ENCODE assay signal across 17 cellular contexts in genomic region chr4:155672342-155672741, GRCh38. TPM values are rescaled to one million over a fixed set of nuclear protein-coding genes. Genes with fewer than 3 reads are reported as not detected.
"Had no signal": no experiment of that assay in that cellular context is flagged by ENCODE, and none has a peak within 500 bp of the region (broad histone marks: within the 10 kb centered on the region; RNA-seq: fewer than 3 reads in every experiment).

No MANE protein-coding gene starts in this region.

- H3K9me3 Mint-ChIP-seq: activated CD8-positive, alpha-beta T cell treated with anti-CD3 and anti-CD28 coated beads for 36 hours; activated T-cell treated with anti-CD3 and anti-CD28 coated beads, Interleukin-2, amount 50 U/mL, for 4 hours; neural crest cell; stimulated activated naive B cell treated with anti-CD40 and anti-IgM and Interleukin-4, amounts not matched to agents 10 μg/mL and 1 μg/mL and 100 μg/mL, for 72 hours; T-helper 1 cell treated with Interleukin-12 subunit alpha and Interleukin-12 subunit beta and Interleukin-4 antibody, amounts not matched to agents 30 μg/mL and 1 μg/mL, for 36 hours had no signal

- H3K36me3 ChIP-seq: colonic mucosa, esophagus squamous epithelium, transverse colon had no signal

- DNase-seq: activated CD4-positive, alpha-beta T cell treated with anti-CD3 and anti-CD28 coated beads for 4 hours; activated CD8-positive, alpha-beta T cell treated with anti-CD3 and anti-CD28 coated beads for 36 hours; activated effector memory CD4-positive, alpha-beta T cell treated with Interleukin-2 at 50 U/mL for 16 hours; activated T-cell treated with anti-CD3 and anti-CD28 coated beads, Interleukin-2, amount 50 U/mL, for 4 hours; amniotic stem cell; body of pancreas; central memory CD4-positive, alpha-beta T cell; colonic mucosa; effector CD4-positive, alpha-beta T cell; esophagus squamous epithelium; stimulated activated CD4-positive, alpha-beta T cell treated with anti-CD3 and anti-CD28 coated beads, Interleukin-4, amount 100 ng/mL, for 1 hour; stimulated activated naive B cell treated with anti-CD40 and anti-IgM and Interleukin-4, amounts not matched to agents 10 μg/mL and 1 μg/mL and 100 μg/mL, for 72 hours; transverse colon had no signal

- H3K9me3 ChIP-seq: body of pancreas, colonic mucosa, esophagus squamous epithelium, transverse colon had no signal

- H3K27ac ChIP-seq: colonic mucosa, esophagus squamous epithelium had no signal

- H3K27ac Mint-ChIP-seq: activated CD8-positive, alpha-beta T cell treated with anti-CD3 and anti-CD28 coated beads for 36 hours; activated naive CD4-positive, alpha-beta T cell treated with anti-CD3 and anti-CD28 coated beads, Interleukin-2, amount 50 U/mL, for 72 hours; stimulated activated naive B cell treated with anti-CD40 and anti-IgM and Interleukin-4, amounts not matched to agents 10 μg/mL and 1 μg/mL and 100 μg/mL, for 72 hours; T-helper 1 cell treated with Interleukin-12 subunit alpha and Interleukin-12 subunit beta and Interleukin-4 antibody, amounts not matched to agents 30 μg/mL and 1 μg/mL, for 36 hours had no signal

- H3K27me3 ChIP-seq: body of pancreas, colonic mucosa had no signal

- H3K4me1 ChIP-seq: colonic mucosa had no signal

- ATAC-seq: activated CD8-positive, alpha-beta T cell treated with anti-CD3 and anti-CD28 coated beads for 36 hours; activated naive CD4-positive, alpha-beta T cell treated with anti-CD3 and anti-CD28 coated beads, Interleukin-2, amount 50 U/mL, for 72 hours; activated T-cell treated with anti-CD3 and anti-CD28 coated beads, Interleukin-2, amount 50 U/mL, for 4 hours; body of pancreas; stimulated activated naive B cell treated with anti-CD40 and anti-IgM and Interleukin-4, amounts not matched to agents 10 μg/mL and 1 μg/mL and 100 μg/mL, for 72 hours had no signal

- H3K36me3 Mint-ChIP-seq: activated naive CD4-positive, alpha-beta T cell treated with anti-CD3 and anti-CD28 coated beads, Interleukin-2, amount 50 U/mL, for 72 hours; stimulated activated naive B cell treated with anti-CD40 and anti-IgM and Interleukin-4, amounts not matched to agents 10 μg/mL and 1 μg/mL and 100 μg/mL, for 72 hours had no signal

- H3K4me3 ChIP-seq: body of pancreas, colonic mucosa, esophagus squamous epithelium, transverse colon had no signal

- H3K4me3 Mint-ChIP-seq: activated CD8-positive, alpha-beta T cell treated with anti-CD3 and anti-CD28 coated beads for 36 hours; activated T-cell treated with anti-CD3 and anti-CD28 coated beads, Interleukin-2, amount 50 U/mL, for 4 hours; neural crest cell; stimulated activated naive B cell treated with anti-CD40 and anti-IgM and Interleukin-4, amounts not matched to agents 10 μg/mL and 1 μg/mL and 100 μg/mL, for 72 hours; T-helper 1 cell treated with Interleukin-12 subunit alpha and Interleukin-12 subunit beta and Interleukin-4 antibody, amounts not matched to agents 30 μg/mL and 1 μg/mL, for 36 hours had no signal

RNA-seq across cellular contexts. Expression of gene GUCY1A1, which starts 5.7 kb away (rescaled TPM):
- total RNA-seq: activated naive CD4-positive, alpha-beta T cell treated with anti-CD3 and anti-CD28 coated beads, Interleukin-2, amount 50 U/mL, for 72 hours; myocyte had no signal
